1 cellular context compared by ENCODE assay signal in genomic region chr14:36579573-36580140, GRCh38.
TF ChIP-seq lines count a peak whose summit lies in the region.

No MANE protein-coding gene starts in this region.

TF ChIP-seq in SK-N-SH, 30 proteins besides CTCF, POLR2A, EP300 and RAD21 (continued from another document):
- TF ChIP-seq RXRA (IDR thresholded peaks at IDR 0.05; ENCODE audit: borderline replicate concordance, low read depth) (no peak), GATA2 (CRISPR knock-in tag; IDR thresholded peaks at IDR 0.05) (no peak), JUND (IDR thresholded peaks at IDR 0.05) (no peak), RCOR1 (IDR thresholded peaks at IDR 0.05; ENCODE audit: low read length) (no peak), MAX (IDR thresholded peaks at IDR 0.05; ENCODE audit: low read depth) (no peak), TAF1 (IDR thresholded peaks at IDR 0.05; ENCODE audit: borderline replicate concordance, low read depth, low read length) (no peak), REST (IDR thresholded peaks at IDR 0.05; ENCODE audit: low read depth, low read length) (no peak), CHD2 (IDR thresholded peaks at IDR 0.05; ENCODE audit: low read length, partially characterized antibody) (no peak), EZH2phosphoT487 (IDR thresholded peaks at IDR 0.05; ENCODE audit: borderline replicate concordance, low read depth) (no peak), NFIC (IDR thresholded peaks at IDR 0.05; ENCODE audit: borderline replicate concordance) (no peak)
TF ChIP-seq in SK-N-SH: peak in this region for 0.
